In the genomic region with DNA sequence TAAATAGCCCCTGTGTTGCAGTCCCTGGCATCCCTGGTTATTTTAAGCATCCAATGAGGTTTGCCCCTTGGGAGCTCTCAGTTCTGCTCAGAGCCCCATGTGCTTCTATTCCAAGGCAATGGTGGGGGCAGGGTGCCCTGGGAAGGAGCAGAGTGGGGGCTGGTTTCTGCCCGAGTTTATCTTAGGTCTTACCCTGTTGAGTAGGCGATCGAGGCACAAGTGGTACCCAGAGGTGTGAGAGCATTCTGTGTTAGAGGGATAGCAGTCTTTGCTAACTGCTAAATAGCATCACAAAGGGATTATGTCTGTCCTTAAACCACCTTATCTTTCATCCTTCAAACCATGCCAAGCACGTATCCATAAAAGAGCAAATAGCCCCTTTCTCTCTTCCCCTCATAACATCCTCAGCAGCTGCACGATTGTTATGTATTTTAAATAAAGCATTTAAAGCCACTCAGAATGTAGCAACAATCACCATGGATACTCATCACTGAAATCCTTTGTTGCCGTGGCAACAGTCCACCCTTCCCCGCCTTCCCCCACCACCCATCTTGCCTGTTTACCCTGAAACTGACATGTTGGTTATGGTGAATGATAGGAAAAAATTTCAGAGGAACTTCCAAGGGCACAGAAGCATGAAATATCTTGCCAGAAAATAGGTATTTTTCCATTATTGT, we compare ENCODE assay signal across 28 cellular contexts.
DNase-seq lines count a peak whose midpoint lies in the region; ATAC-seq lines count a peak whose summit lies in the region.
"Had no signal": no experiment of that assay in that cellular context is flagged by ENCODE, and none has a peak within 500 bp of the region (broad histone marks: within the 10 kb centered on the region; RNA-seq: fewer than 3 reads in every experiment).

No MANE protein-coding gene starts in this region.

- H3K23ac ChIP-seq in mesenchymal stem cell (ENCODE audit: low read length in 2 of 2): no peak overlapping the region

- H4K8ac ChIP-seq in mesenchymal stem cell (ENCODE audit: low read length): no peak overlapping the region

- H3K27me3 ChIP-seq in BLaER1: no peaks in the 10 kb centered on the region
- H3K27me3 ChIP-seq in mesenchymal stem cell (ENCODE audit: control insufficient read depth in 1 of 2, insufficient read depth in 1 of 2, low read length in 2 of 2): peaks cover 0 to 13% of the 10 kb centered on the region in 2 experiments
- H3K27me3 ChIP-seq: colonic mucosa, thyroid gland had no signal

- no peak overlapping the region for H2BK5ac ChIP-seq in mesenchymal stem cell (ENCODE audit: low read depth, low read length, poor library complexity, severe bottlenecking)

- H4K20me1 ChIP-seq in BLaER1: no peaks in the 10 kb centered on the region

- H2BK15ac ChIP-seq in mesenchymal stem cell (ENCODE audit: low read depth, poor library complexity, severe bottlenecking): no peak overlapping the region

- H3K4me1 ChIP-seq in BLaER1: peaks cover 6% of the 10 kb centered on the region
- no peaks in the 10 kb centered on the region for H3K4me1 ChIP-seq in mesenchymal stem cell (ENCODE audit: control insufficient read depth, insufficient read depth, low read depth, low read length)
- H3K4me1 ChIP-seq: colonic mucosa, stomach, thyroid gland had no signal

- H3K27ac ChIP-seq in BLaER1 (no peak overlapping the region), mesenchymal stem cell (ENCODE audit: low read length, poor library complexity, severe bottlenecking) (no peak overlapping the region)
- H3K27ac ChIP-seq: colonic mucosa, stomach, thyroid gland had no signal

- H3K14ac ChIP-seq in mesenchymal stem cell (ENCODE audit: low read length in 2 of 2): no peak overlapping the region

- no peaks in the 10 kb centered on the region for H3K36me3 ChIP-seq in BLaER1
- no peaks in the 10 kb centered on the region for H3K36me3 ChIP-seq in mesenchymal stem cell (ENCODE audit: control insufficient read depth in 1 of 2, insufficient read depth in 2 of 2, low read depth in 1 of 2, low read length in 2 of 2)
- H3K36me3 ChIP-seq: colonic mucosa, stomach, thyroid gland had no signal

- ATAC-seq in HG03565 (IDR thresholded peaks at IDR 0.05; ENCODE audit: unreplicated experiment): no peak
- ATAC-seq in left lobe of liver: no peak
- ATAC-seq: CD8-positive, alpha-beta T cell; effector memory CD8-positive, alpha-beta T cell; HCT116; HepG2; left ventricle myocardium superior; sciatic nerve; T-cell; WTC11 had no signal

- DNase-seq in NCI-H1092 treated with DMSO at 0.1 percent for 48 hours (lab: John Stamatoyannopoulos, UW) (peak; percentile 23), NCI-H2227 treated with DMSO at 0.1 percent for 48 hours (lab: John Stamatoyannopoulos, UW) (peak; percentile 92), left kidney (ENCODE audit: low read depth, low spot score) (peak; percentile 10), glomerular visceral epithelial cell (ENCODE audit: extremely low spot score) (no peak), mesenchymal stem cell (no peak), left lobe of liver (ENCODE audit: low spot score) (no peak)
- DNase-seq: activated CD4-positive, alpha-beta T cell treated with anti-CD3 and anti-CD28 coated beads, Interleukin-2, amount 10 ng/mL, durations not matched to agents 7 days and 5 days; activated gamma-delta T cell; activated naive CD8-positive, alpha-beta T cell treated with anti-CD3 and anti-CD28 coated beads for 36 hours; activated T-cell treated with anti-CD3 and anti-CD28 coated beads, Interleukin-2, amount 50 U/mL, for 24 hours; CD8-positive, alpha-beta T cell; colonic mucosa; DMS153; effector memory CD8-positive, alpha-beta T cell; Karpas-422; left ventricle myocardium superior; NCI-H187; NCI-H226; NK-92 treated with Interleukin-12 subunit alpha and Interleukin-12 subunit beta, amount 100 ng/mL, for 24 hours; stomach; T-cell; thyroid gland had no signal

- no peak overlapping the region for H3K4ac ChIP-seq in mesenchymal stem cell (ENCODE audit: low read depth in 1 of 2, low read length in 2 of 2)

- H3K4me3 ChIP-seq in BLaER1 (no peak overlapping the region), mesenchymal stem cell (ENCODE audit: insufficient read depth in 1 of 2, low read depth in 1 of 2, low read length in 2 of 2) (no peak overlapping the region)
- H3K4me3 ChIP-seq: colonic mucosa, stomach, thyroid gland had no signal

- H3K9ac ChIP-seq in BLaER1 (no peak overlapping the region), mesenchymal stem cell (ENCODE audit: low read length) (no peak overlapping the region)

- no peak overlapping the region for H2AFZ ChIP-seq in mesenchymal stem cell (ENCODE audit: low read depth, low read length)

- H3K4me2 ChIP-seq in BLaER1: peak overlapping the region; percentile 22; the same call in 1 of the 2 replicates
- no peak overlapping the region for H3K4me2 ChIP-seq in mesenchymal stem cell (ENCODE audit: low read length, poor library complexity, severe bottlenecking)

- 83% methylated on average over 6 of the region's 7 CpGs for WGBS in mesenchymal stem cell

- H3K9me3 ChIP-seq in BLaER1 (no peaks in the 10 kb centered on the region), mesenchymal stem cell (ENCODE audit: control insufficient read depth, low read length) (no peaks in the 10 kb centered on the region)
- H3K9me3 ChIP-seq: colonic mucosa, thyroid gland had no signal

- H2BK120ac ChIP-seq in mesenchymal stem cell (ENCODE audit: low read depth, low read length): no peak overlapping the region

- H2BK12ac ChIP-seq in mesenchymal stem cell (ENCODE audit: low read length in 2 of 2): no peak overlapping the region

- no peaks in the 10 kb centered on the region for H3K79me1 ChIP-seq in mesenchymal stem cell (replicated peaks; ENCODE audit: low read length, poor library complexity, severe bottlenecking)

- H4K91ac ChIP-seq in mesenchymal stem cell (ENCODE audit: low read length): no peak overlapping the region

- H2AK5ac ChIP-seq in mesenchymal stem cell (ENCODE audit: low read length, severe bottlenecking): no peak overlapping the region

- H3K18ac ChIP-seq in mesenchymal stem cell (ENCODE audit: low read depth in 1 of 2, low read length in 2 of 2): no peak overlapping the region

Comparison
In these comparisons a context has a peak if more than half of its experiments do, and no peak if none do; other contexts are left out.
1. DNase-seq: peak in NCI-H1092 treated with DMSO at 0.1 percent for 48 hours (single experiment), NCI-H2227 treated with DMSO at 0.1 percent for 48 hours (single experiment) and left kidney (single experiment); none in glomerular visceral epithelial cell (single experiment), mesenchymal stem cell (single experiment) and left lobe of liver (single experiment).